Comparison of ENCODE assay signal across 12 cellular contexts in genomic region chr11:105244157-105244820, GRCh38.
A peak's percentile ranks its signal among the peaks of the same experiment; 100 is the strongest.
DNase-seq lines count a peak whose midpoint lies in the region; ATAC-seq, FAIRE-seq and TF ChIP-seq lines count a peak whose summit lies in the region.
"Had no signal": no experiment of that assay in that cellular context is flagged by ENCODE, and none has a peak within 500 bp of the region (broad histone marks: within the 10 kb centered on the region; RNA-seq: fewer than 3 reads in every experiment).

No MANE protein-coding gene starts in this region.

- peak in 1 of 2 experiments; percentile 65; a peak in 1 of 5 replicates for TF ChIP-seq EP300 in A549 (IDR thresholded peaks at IDR 0.05)

- peak overlapping the region; percentile 41 for H3K4me2 ChIP-seq in A549

- 18% methylated on average over 4 of the region's 4 CpGs for WGBS in A549 (ENCODE audit: missing lambda C conversion rate)

- ATAC-seq in A549 (peak; percentile 83 to 84), left colon (no peak)
- ATAC-seq: naive thymus-derived CD8-positive, alpha-beta T cell had no signal

- no peak for TF ChIP-seq POLR2A in A549 (IDR thresholded peaks at IDR 0.05; ENCODE audit: low read length)

- FAIRE-seq in A549 (lab: Jason Lieb, UNC) = no peak
- peak; percentile 79 for FAIRE-seq in HTR-8/SVneo (lab: Jason Lieb, UNC)
- peak; percentile 90 for FAIRE-seq in kidney (lab: Jason Lieb, UNC)

- H3K27ac ChIP-seq in A549 = peak overlapping the region in 1 of 2 experiments; percentile 40; a peak in 2 of 6 replicates
- peak overlapping the region in 1 of 2 donors; percentile 32 for H3K27ac ChIP-seq in kidney (ENCODE audit: low read depth in 2 of 2, low read length in 2 of 2)

- no peaks in the 10 kb centered on the region for H3K36me3 ChIP-seq in kidney (ENCODE audit: control insufficient read depth in 1 of 2, insufficient read depth in 2 of 2, low read length in 2 of 2)

- H3K9me3 ChIP-seq in A549 = no peaks in the 10 kb centered on the region
- no peaks in the 10 kb centered on the region for H3K9me3 ChIP-seq in kidney (ENCODE audit: control insufficient read depth in 1 of 2, low read length in 2 of 2)

- no peak for TF ChIP-seq CTCF in A549 (IDR thresholded peaks at IDR 0.05)
- TF ChIP-seq CTCF in kidney (IDR thresholded peaks at IDR 0.05; ENCODE audit: borderline replicate concordance, extremely low read depth, insufficient read depth) = no peak

- TF ChIP-seq RAD21 in A549 (conservative IDR thresholded peaks at IDR 0.05 in 1 of 2, IDR thresholded peaks at IDR 0.05 in 1 of 2) = no peak; a peak in 1 of 5 replicates

- DNase-seq in A549 (ENCODE audit: low read depth in 1 of 2, low spot score in 1 of 2) = peak; percentile 6 to 71
- peak; percentile 58 for DNase-seq in HTR-8/SVneo (ENCODE audit: insufficient read length, low spot score)
- peak; percentile 87 for DNase-seq in astrocyte of the hippocampus (ENCODE audit: low read depth, low spot score)
- no peak for DNase-seq in kidney
- DNase-seq in activated CD4-positive, alpha-beta T cell treated with anti-CD3 and anti-CD28 coated beads, Interleukin-2, amount 50 U/mL, for 48 hours = no peak
- DNase-seq in activated CD4-positive, CD25-positive, alpha-beta regulatory T cell (lab: John Stamatoyannopoulos, UW) = no peak
- no peak for DNase-seq in left colon
- DNase-seq in NCI-H526 (lab: John Stamatoyannopoulos, UW) = no peak
- DNase-seq: activated naive CD8-positive, alpha-beta T cell treated with anti-CD3 and anti-CD28 coated beads, Interleukin-2, amount 10 ng/mL, durations not matched to agents 7 days and 5 days; CD4-positive, alpha-beta memory T cell; naive thymus-derived CD8-positive, alpha-beta T cell; stimulated activated naive CD4-positive, alpha-beta T cell had no signal

- CTCF ChIA-PET in A549 (lab: Yijun Ruan, JAX) = no interaction called here

- no peak overlapping the region for H3K9ac ChIP-seq in kidney (ENCODE audit: low read length in 2 of 2)

- no peak overlapping the region for H3K4me3 ChIP-seq in A549
- H3K4me3 ChIP-seq in kidney (ENCODE audit: low read length in 2 of 2) = no peak overlapping the region

- intact Hi-C loops in kidney (cut with DNase I) = no loop called here
- intact Hi-C loops in left colon (cut with DNase I, micrococcal nuclease) = no loop called here

- peaks cover 5% of the 10 kb centered on the region; the same call in 1 of the 3 replicates for H3K4me1 ChIP-seq in A549
- H3K4me1 ChIP-seq in kidney (ENCODE audit: control insufficient read depth in 1 of 2, insufficient read depth in 1 of 2, low read depth in 1 of 2, low read length in 2 of 2) = no peaks in the 10 kb centered on the region

- POLR2A ChIA-PET in A549 (lab: Yijun Ruan, JAX) = no interaction called here

TF ChIP-seq in A549, 52 proteins besides CTCF, POLR2A, EP300 and RAD21:
- TF ChIP-seq GATA3 (IDR thresholded peaks at IDR 0.05; ENCODE audit: borderline replicate concordance) = peak; percentile 46
- TF ChIP-seq BCL3 (IDR thresholded peaks at IDR 0.05) = peak; percentile 58; the same call in 2 of the 3 replicates
- TF ChIP-seq HOXA7 (CRISPR knock-in tag; IDR thresholded peaks at IDR 0.05) = no peak
- peak; percentile 78 for TF ChIP-seq JUNB (IDR thresholded peaks at IDR 0.05)
- TF ChIP-seq CEBPB (IDR thresholded peaks at IDR 0.05) = 0 out of 4 replicates have a peak, but pooled peaks of 1 of the 2 experiments have one; percentile 39
- TF ChIP-seq SMC3 (IDR thresholded peaks at IDR 0.05) = peak; percentile 16; the same call in 1 of the 3 replicates
- TF ChIP-seq FOSL2 (IDR thresholded peaks at IDR 0.05) = peak; percentile 62
- peak; percentile 87 for TF ChIP-seq FOSL2 (CRISPR knock-in tag; IDR thresholded peaks at IDR 0.05)
- peak in 1 of 2 experiments; percentile 44; a peak in 1 of 5 replicates for TF ChIP-seq JUN (IDR thresholded peaks at IDR 0.05)
- 0 out of 2 replicates have a peak, but pooled peaks have one; percentile 23 for TF ChIP-seq HOXB5 (CRISPR knock-in tag; IDR thresholded peaks at IDR 0.05)
- no peak for TF ChIP-seq POLR2AphosphoS2 (conservative IDR thresholded peaks at IDR 0.05; ENCODE audit: low read length)

Comparison
In these comparisons a context has a peak if more than half of its experiments do, and no peak if none do; other contexts are left out.
1. DNase-seq: peak in A549 (2 of 2), HTR-8/SVneo (single experiment) and astrocyte of the hippocampus (single experiment); none in kidney (single experiment), activated CD4-positive, alpha-beta T cell treated with anti-CD3 and anti-CD28 coated beads, Interleukin-2, amount 50 U/mL, for 48 hours (0 of 2), activated CD4-positive, CD25-positive, alpha-beta regulatory T cell (0 of 4), left colon (0 of 2) and NCI-H526 (0 of 2).